In genomic region chr3:174716956-174717355, GRCh38 we compare ENCODE assay signal across 21 cellular contexts.
"Had no signal": no experiment of that assay in that cellular context is flagged by ENCODE, and none has a peak within 500 bp of the region (broad histone marks: within the 10 kb centered on the region; RNA-seq: fewer than 3 reads in every experiment).

No MANE protein-coding gene starts in this region.

- H3K9ac ChIP-seq: SK-N-SH had no signal

- H3K27ac Mint-ChIP-seq: T-cell had no signal

- H3K4me1 Mint-ChIP-seq: T-cell had no signal

- H3K36me3 ChIP-seq: MG63 had no signal

- DNase-seq: Karpas-422, KBM-7, MG63, NCI-H1092 treated with DMSO at 0.1 percent for 48 hours, NCI-H1436, NCI-H187, NCI-H2029, NCI-H2081 treated with DMSO at 0.1 percent for 48 hours, NCI-H2171, NCI-H345, NCI-H446 treated with DMSO at 0.1 percent for 48 hours, NCI-H510A treated with DMSO at 0.1 percent for 48 hours, NCI-H526 treated with DMSO at 0.1 percent for 48 hours, NCI-H748 treated with DMSO at 0.1 percent for 48 hours, PC-3, SHP77, SK-N-SH, SW 1271, T-cell had no signal

- H3K4me2 ChIP-seq: SK-N-SH had no signal

- H3K27ac ChIP-seq: RWPE1 had no signal

- H3K27me3 Mint-ChIP-seq: T-cell had no signal

- H3K27me3 ChIP-seq: MG63 had no signal

- H3K4me3 ChIP-seq: MG63 had no signal

- H3K36me3 Mint-ChIP-seq: T-cell had no signal

- H3K9me3 ChIP-seq: SK-N-SH had no signal

- H3K4me3 Mint-ChIP-seq: T-cell had no signal

- ATAC-seq: Panc1, PC-3, T-cell had no signal
